ENCODE assay signal across 1 cellular context in genomic region chr11:71064183-71064582, GRCh38.
TF ChIP-seq lines count a peak whose summit lies in the region.

No MANE protein-coding gene starts in this region.

TF ChIP-seq in GM23338, 12 proteins besides CTCF, POLR2A, EP300 and RAD21 (continued from another document):
- TF ChIP-seq, protein P1, sequence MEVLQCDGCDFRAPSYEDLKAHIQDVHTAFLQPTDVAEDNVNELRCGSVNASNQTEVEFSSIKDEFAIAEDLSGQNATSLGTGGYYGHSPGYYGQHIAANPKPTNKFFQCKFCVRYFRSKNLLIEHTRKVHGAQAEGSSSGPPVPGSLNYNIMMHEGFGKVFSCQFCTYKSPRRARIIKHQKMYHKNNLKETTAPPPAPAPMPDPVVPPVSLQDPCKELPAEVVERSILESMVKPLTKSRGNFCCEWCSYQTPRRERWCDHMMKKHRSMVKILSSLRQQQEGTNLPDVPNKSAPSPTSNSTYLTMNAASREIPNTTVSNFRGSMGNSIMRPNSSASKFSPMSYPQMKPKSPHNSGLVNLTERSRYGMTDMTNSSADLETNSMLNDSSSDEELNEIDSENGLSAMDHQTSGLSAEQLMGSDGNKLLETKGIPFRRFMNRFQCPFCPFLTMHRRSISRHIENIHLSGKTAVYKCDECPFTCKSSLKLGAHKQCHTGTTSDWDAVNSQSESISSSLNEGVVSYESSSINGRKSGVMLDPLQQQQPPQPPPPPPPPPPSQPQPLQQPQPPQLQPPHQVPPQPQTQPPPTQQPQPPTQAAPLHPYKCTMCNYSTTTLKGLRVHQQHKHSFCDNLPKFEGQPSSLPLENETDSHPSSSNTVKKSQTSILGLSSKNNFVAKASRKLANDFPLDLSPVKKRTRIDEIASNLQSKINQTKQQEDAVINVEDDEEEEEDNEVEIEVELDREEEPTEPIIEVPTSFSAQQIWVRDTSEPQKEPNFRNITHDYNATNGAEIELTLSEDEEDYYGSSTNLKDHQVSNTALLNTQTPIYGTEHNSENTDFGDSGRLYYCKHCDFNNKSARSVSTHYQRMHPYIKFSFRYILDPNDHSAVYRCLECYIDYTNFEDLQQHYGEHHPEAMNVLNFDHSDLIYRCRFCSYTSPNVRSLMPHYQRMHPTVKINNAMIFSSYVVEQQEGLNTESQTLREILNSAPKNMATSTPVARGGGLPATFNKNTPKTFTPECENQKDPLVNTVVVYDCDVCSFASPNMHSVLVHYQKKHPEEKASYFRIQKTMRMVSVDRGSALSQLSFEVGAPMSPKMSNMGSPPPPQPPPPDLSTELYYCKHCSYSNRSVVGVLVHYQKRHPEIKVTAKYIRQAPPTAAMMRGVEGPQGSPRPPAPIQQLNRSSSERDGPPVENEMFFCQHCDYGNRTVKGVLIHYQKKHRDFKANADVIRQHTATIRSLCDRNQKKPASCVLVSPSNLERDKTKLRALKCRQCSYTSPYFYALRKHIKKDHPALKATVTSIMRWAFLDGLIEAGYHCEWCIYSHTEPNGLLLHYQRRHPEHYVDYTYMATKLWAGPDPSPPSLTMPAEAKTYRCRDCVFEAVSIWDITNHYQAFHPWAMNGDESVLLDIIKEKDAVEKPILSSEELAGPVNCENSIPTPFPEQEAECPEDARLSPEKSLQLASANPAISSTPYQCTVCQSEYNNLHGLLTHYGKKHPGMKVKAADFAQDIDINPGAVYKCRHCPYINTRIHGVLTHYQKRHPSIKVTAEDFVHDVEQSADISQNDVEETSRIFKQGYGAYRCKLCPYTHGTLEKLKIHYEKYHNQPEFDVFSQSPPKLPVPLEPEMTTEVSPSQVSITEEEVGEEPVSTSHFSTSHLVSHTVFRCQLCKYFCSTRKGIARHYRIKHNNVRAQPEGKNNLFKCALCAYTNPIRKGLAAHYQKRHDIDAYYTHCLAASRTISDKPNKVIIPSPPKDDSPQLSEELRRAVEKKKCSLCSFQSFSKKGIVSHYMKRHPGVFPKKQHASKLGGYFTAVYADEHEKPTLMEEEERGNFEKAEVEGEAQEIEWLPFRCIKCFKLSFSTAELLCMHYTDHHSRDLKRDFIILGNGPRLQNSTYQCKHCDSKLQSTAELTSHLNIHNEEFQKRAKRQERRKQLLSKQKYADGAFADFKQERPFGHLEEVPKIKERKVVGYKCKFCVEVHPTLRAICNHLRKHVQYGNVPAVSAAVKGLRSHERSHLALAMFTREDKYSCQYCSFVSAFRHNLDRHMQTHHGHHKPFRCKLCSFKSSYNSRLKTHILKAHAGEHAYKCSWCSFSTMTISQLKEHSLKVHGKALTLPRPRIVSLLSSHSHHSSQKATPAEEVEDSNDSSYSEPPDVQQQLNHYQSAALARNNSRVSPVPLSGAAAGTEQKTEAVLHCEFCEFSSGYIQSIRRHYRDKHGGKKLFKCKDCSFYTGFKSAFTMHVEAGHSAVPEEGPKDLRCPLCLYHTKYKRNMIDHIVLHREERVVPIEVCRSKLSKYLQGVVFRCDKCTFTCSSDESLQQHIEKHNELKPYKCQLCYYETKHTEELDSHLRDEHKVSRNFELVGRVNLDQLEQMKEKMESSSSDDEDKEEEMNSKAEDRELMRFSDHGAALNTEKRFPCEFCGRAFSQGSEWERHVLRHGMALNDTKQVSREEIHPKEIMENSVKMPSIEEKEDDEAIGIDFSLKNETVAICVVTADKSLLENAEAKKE (CRISPR knock-in tag; IDR thresholded peaks at IDR 0.05) = no peak
- TF ChIP-seq ETS1 (IDR thresholded peaks at IDR 0.05) (no peak), POLR2AphosphoS5 (IDR thresholded peaks at IDR 0.05; ENCODE audit: low read depth) (no peak), ZNF114 (CRISPR knock-in tag; IDR thresholded peaks at IDR 0.05) (no peak), REST (IDR thresholded peaks at IDR 0.05; ENCODE audit: unreplicated experiment) (no peak)
TF ChIP-seq in GM23338: peak in this region for 0.
